Comparison of ENCODE assay signal across 15 cellular contexts in the genomic region with DNA sequence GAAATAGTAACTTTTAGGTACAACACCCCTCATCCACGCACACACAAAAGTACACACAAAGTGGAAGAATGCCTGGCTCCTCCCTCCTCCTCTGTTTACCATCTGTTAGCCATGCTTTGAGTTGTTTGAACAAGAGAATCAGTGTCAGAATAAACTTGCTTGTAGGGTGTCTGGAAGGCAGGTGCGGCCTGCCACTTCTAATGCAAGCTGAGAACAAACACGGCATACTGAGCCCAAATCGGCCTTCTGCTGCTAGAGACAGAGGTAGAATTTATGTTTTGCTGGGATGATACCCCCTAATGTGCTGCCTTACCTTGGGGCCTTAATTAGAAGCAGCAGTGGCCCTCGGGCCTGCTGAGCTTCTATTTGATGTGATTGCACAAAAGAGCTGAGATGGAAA. TPM values are rescaled to one million over a fixed set of nuclear protein-coding genes. Genes with fewer than 3 reads are reported as not detected.
DNase-seq lines count a peak whose midpoint lies in the region; ATAC-seq and TF ChIP-seq lines count a peak whose summit lies in the region.
"Had no signal": no experiment of that assay in that cellular context is flagged by ENCODE, and none has a peak within 500 bp of the region (broad histone marks: within the 10 kb centered on the region; RNA-seq: fewer than 3 reads in every experiment).

No MANE protein-coding gene starts in this region.

- H2AK5ac ChIP-seq in neuronal stem cell (ENCODE audit: low read depth, low read length): no peak overlapping the region

- ATAC-seq in lower lobe of right lung: peak; percentile 39 to 56

- H4K91ac ChIP-seq in neuronal stem cell (ENCODE audit: low read depth, low read length, poor library complexity): no peak overlapping the region

- H3K27ac ChIP-seq in lower lobe of right lung: peak overlapping the region; percentile 41
- H3K27ac ChIP-seq in neuronal stem cell (replicated peaks; ENCODE audit: low read length): no peak overlapping the region
- H3K27ac ChIP-seq: neutrophil had no signal

- WGBS in neuronal stem cell (ENCODE audit: extremely low coverage in 2 of 2, insufficient read length in 2 of 2, insufficient replicate concordance in 1 of 2), 2 donors: no CpG with 5 or more reads among the region's 5 CpGs

- no peak overlapping the region for H3K9ac ChIP-seq in neuronal stem cell (ENCODE audit: low read depth, low read length, poor library complexity)
- H3K9ac ChIP-seq: BLaER1 had no signal

- peaks cover 24% of the 10 kb centered on the region for H3K4me1 ChIP-seq in lower lobe of right lung
- peaks cover 2 to 8% of the 10 kb centered on the region in 2 donors for H3K4me1 ChIP-seq in neuronal stem cell (ENCODE audit: control insufficient read depth in 2 of 2, insufficient read depth in 1 of 2, low read depth in 1 of 2, low read length in 2 of 2)

- H2BK15ac ChIP-seq in neuronal stem cell (ENCODE audit: low read length): no peak overlapping the region

- H3K9me3 ChIP-seq in lower lobe of right lung (peaks cover 2% of the 10 kb centered on the region), neuronal stem cell (replicated peaks in 1 of 2; ENCODE audit: control insufficient read depth in 2 of 2, insufficient read depth in 1 of 2, low read depth in 1 of 2, low read length in 2 of 2) (peaks cover 3 to 5% of the 10 kb centered on the region in 2 donors)
- H3K9me3 ChIP-seq: neutrophil had no signal

- peak; percentile 94 for DNase-seq in DMS53 (lab: John Stamatoyannopoulos, UW)
- peak; percentile 31 for DNase-seq in NCI-H1436 treated with DMSO at 0.1 percent for 48 hours (lab: John Stamatoyannopoulos, UW)
- peak; percentile 99 for DNase-seq in NCI-H748 (lab: John Stamatoyannopoulos, UW; ENCODE audit: unreplicated experiment)
- DNase-seq in lower lobe of right lung: no peak
- no peak for DNase-seq in NCI-H1048 (lab: John Stamatoyannopoulos, UW)
- no peak for DNase-seq in neuronal stem cell (ENCODE audit: low spot score)
- DNase-seq in SW 1271 (lab: John Stamatoyannopoulos, UW): no peak
- no peak for DNase-seq in SIG-M5 (lab: John Stamatoyannopoulos, UW)
- DNase-seq: amygdala; RPMI8226; stimulated activated naive CD4-positive, alpha-beta T cell had no signal

- H3K4me3 ChIP-seq in lower lobe of right lung (no peak overlapping the region), neuronal stem cell (ENCODE audit: low read length in 2 of 2) (no peak overlapping the region)
- H3K4me3 ChIP-seq: BLaER1 had no signal

- no peak overlapping the region for H2BK12ac ChIP-seq in neuronal stem cell (ENCODE audit: low read length)

- H2BK120ac ChIP-seq in neuronal stem cell (ENCODE audit: low read depth, low read length): no peak overlapping the region

- no peak overlapping the region for H4K8ac ChIP-seq in neuronal stem cell (ENCODE audit: low read depth, low read length)

- no peak overlapping the region for H2AFZ ChIP-seq in neuronal stem cell (ENCODE audit: low read length)

- no peak overlapping the region for H3K14ac ChIP-seq in neuronal stem cell (ENCODE audit: low read length)

- H3K36me3 ChIP-seq in lower lobe of right lung: no peaks in the 10 kb centered on the region
- H3K36me3 ChIP-seq in neuronal stem cell (replicated peaks in 1 of 2; ENCODE audit: control insufficient read depth in 2 of 2, insufficient read depth in 2 of 2, low read length in 2 of 2): no peaks in the 10 kb centered on the region
- H3K36me3 ChIP-seq: BLaER1, neutrophil had no signal

- H2BK5ac ChIP-seq in neuronal stem cell (ENCODE audit: low read length): no peak overlapping the region

- H3K4me2 ChIP-seq in neuronal stem cell (ENCODE audit: insufficient read depth, low read length, poor library complexity, severe bottlenecking): no peak overlapping the region

- no peak for TF ChIP-seq CTCF in lower lobe of right lung (IDR thresholded peaks at IDR 0.05)

- H3K23ac ChIP-seq in neuronal stem cell (ENCODE audit: low read depth, low read length, poor library complexity): no peak overlapping the region

- intact Hi-C loops in lower lobe of right lung (cut with DNase I): no loop called here

- H3K4ac ChIP-seq in neuronal stem cell (ENCODE audit: low read length): no peak overlapping the region

- no peaks in the 10 kb centered on the region for H3K79me1 ChIP-seq in neuronal stem cell (ENCODE audit: low read depth, low read length)

- no peaks in the 10 kb centered on the region for H3K27me3 ChIP-seq in lower lobe of right lung (ENCODE audit: low read depth)
- H3K27me3 ChIP-seq in neuronal stem cell (ENCODE audit: control insufficient read depth in 3 of 3, insufficient read depth in 3 of 3, low read depth in 1 of 3, low read length in 3 of 3): no peaks in the 10 kb centered on the region
- H3K27me3 ChIP-seq: BLaER1, neutrophil had no signal

- H3K18ac ChIP-seq in neuronal stem cell (ENCODE audit: low read length): no peak overlapping the region

RNA-seq across cellular contexts. Expression of gene FAM180A, which starts 24.8 kb away (rescaled TPM):
- 3.0 TPM for total RNA-seq in lower lobe of right lung
- polyA plus RNA-seq in neuronal stem cell (2013, experiment 1 of 2): not detected
- not detected for polyA plus RNA-seq in neuronal stem cell (2013, experiment 2 of 2)
- total RNA-seq: dermis microvascular lymphatic vessel endothelial cell, frontal cortex had no signal

RNA-seq across cellular contexts. Expression of gene SLC13A4, which starts 45.5 kb away (rescaled TPM):
- 0.27 TPM for total RNA-seq in lower lobe of right lung
- 5.0 TPM for polyA plus RNA-seq in neuronal stem cell (2013, experiment 1 of 2)
- polyA plus RNA-seq in neuronal stem cell (2013, experiment 2 of 2): 4.6 TPM
- total RNA-seq: dermis microvascular lymphatic vessel endothelial cell had no signal

Comparison
In these comparisons a context has a peak if more than half of its experiments do, and no peak if none do; other contexts are left out.
1. DNase-seq: peak in DMS53 (single experiment), NCI-H1436 treated with DMSO at 0.1 percent for 48 hours (single experiment) and NCI-H748 (single experiment); none in lower lobe of right lung (single experiment), NCI-H1048 (single experiment), neuronal stem cell (single experiment), SW 1271 (0 of 2) and SIG-M5 (single experiment).